ENCODE assay signal across 1 cellular context in the genomic region with DNA sequence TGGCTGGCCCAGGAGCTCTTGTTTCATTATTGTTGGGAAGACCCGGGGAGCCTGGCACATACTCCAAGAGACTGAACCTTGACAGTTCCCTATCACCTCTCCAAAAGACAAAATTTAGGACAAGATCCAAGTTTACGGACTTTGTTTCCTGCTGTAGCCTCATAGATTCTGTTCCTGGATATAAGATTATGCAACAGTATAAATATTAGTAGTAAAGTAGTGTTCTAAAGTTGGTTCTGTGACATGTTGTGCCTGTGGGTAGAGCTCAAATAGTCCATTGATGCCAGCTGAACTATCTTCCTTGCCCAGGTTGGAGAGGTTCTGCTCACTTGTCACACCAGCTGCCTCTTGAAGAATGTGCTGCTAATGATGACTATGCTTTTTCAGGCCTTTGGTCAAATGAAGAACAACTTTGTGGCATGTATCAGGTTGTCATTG.
TF ChIP-seq lines count a peak whose summit lies in the region.

No MANE protein-coding gene starts in this region.

TF ChIP-seq in SK-N-SH, 30 proteins besides CTCF, POLR2A, EP300 and RAD21 (continued from another document):
- TF ChIP-seq EZH2phosphoT487 (IDR thresholded peaks at IDR 0.05; ENCODE audit: borderline replicate concordance, low read depth), result no peak
- TF ChIP-seq RCOR1 (IDR thresholded peaks at IDR 0.05; ENCODE audit: low read length), result no peak
- TF ChIP-seq MXI1 (IDR thresholded peaks at IDR 0.05; ENCODE audit: low read depth, low read length), result no peak
- TF ChIP-seq, protein P1, sequence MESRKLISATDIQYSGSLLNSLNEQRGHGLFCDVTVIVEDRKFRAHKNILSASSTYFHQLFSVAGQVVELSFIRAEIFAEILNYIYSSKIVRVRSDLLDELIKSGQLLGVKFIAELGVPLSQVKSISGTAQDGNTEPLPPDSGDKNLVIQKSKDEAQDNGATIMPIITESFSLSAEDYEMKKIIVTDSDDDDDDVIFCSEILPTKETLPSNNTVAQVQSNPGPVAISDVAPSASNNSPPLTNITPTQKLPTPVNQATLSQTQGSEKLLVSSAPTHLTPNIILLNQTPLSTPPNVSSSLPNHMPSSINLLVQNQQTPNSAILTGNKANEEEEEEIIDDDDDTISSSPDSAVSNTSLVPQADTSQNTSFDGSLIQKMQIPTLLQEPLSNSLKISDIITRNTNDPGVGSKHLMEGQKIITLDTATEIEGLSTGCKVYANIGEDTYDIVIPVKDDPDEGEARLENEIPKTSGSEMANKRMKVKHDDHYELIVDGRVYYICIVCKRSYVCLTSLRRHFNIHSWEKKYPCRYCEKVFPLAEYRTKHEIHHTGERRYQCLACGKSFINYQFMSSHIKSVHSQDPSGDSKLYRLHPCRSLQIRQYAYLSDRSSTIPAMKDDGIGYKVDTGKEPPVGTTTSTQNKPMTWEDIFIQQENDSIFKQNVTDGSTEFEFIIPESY (IDR thresholded peaks at IDR 0.05; ENCODE audit: borderline replicate concordance, low read depth), result no peak
- TF ChIP-seq GABPA (IDR thresholded peaks at IDR 0.05; ENCODE audit: low read depth), result no peak
- TF ChIP-seq, protein P2, sequence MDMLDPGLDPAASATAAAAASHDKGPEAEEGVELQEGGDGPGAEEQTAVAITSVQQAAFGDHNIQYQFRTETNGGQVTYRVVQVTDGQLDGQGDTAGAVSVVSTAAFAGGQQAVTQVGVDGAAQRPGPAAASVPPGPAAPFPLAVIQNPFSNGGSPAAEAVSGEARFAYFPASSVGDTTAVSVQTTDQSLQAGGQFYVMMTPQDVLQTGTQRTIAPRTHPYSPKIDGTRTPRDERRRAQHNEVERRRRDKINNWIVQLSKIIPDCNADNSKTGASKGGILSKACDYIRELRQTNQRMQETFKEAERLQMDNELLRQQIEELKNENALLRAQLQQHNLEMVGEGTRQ (IDR thresholded peaks at IDR 0.05; ENCODE audit: borderline replicate concordance, low read depth, low read length), result no peak
- TF ChIP-seq MEF2A (IDR thresholded peaks at IDR 0.05; ENCODE audit: borderline replicate concordance, low read depth), result no peak
- TF ChIP-seq, protein P3, sequence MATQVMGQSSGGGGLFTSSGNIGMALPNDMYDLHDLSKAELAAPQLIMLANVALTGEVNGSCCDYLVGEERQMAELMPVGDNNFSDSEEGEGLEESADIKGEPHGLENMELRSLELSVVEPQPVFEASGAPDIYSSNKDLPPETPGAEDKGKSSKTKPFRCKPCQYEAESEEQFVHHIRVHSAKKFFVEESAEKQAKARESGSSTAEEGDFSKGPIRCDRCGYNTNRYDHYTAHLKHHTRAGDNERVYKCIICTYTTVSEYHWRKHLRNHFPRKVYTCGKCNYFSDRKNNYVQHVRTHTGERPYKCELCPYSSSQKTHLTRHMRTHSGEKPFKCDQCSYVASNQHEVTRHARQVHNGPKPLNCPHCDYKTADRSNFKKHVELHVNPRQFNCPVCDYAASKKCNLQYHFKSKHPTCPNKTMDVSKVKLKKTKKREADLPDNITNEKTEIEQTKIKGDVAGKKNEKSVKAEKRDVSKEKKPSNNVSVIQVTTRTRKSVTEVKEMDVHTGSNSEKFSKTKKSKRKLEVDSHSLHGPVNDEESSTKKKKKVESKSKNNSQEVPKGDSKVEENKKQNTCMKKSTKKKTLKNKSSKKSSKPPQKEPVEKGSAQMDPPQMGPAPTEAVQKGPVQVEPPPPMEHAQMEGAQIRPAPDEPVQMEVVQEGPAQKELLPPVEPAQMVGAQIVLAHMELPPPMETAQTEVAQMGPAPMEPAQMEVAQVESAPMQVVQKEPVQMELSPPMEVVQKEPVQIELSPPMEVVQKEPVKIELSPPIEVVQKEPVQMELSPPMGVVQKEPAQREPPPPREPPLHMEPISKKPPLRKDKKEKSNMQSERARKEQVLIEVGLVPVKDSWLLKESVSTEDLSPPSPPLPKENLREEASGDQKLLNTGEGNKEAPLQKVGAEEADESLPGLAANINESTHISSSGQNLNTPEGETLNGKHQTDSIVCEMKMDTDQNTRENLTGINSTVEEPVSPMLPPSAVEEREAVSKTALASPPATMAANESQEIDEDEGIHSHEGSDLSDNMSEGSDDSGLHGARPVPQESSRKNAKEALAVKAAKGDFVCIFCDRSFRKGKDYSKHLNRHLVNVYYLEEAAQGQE (IDR thresholded peaks at IDR 0.05; ENCODE audit: low read depth, low read length), result no peak
- TF ChIP-seq YY1 (IDR thresholded peaks at IDR 0.05; ENCODE audit: low read depth), result no peak
- no peak for TF ChIP-seq NRF1 (IDR thresholded peaks at IDR 0.05; ENCODE audit: low read depth, low read length)
- TF ChIP-seq ELF1 (IDR thresholded peaks at IDR 0.05), result no peak
- TF ChIP-seq TEAD4 (IDR thresholded peaks at IDR 0.05; ENCODE audit: borderline replicate concordance, insufficient read depth), result no peak
- TF ChIP-seq CHD2 (IDR thresholded peaks at IDR 0.05; ENCODE audit: low read length, partially characterized antibody), result no peak
